Comparison of ENCODE assay signal across 8 cellular contexts in the genomic region with DNA sequence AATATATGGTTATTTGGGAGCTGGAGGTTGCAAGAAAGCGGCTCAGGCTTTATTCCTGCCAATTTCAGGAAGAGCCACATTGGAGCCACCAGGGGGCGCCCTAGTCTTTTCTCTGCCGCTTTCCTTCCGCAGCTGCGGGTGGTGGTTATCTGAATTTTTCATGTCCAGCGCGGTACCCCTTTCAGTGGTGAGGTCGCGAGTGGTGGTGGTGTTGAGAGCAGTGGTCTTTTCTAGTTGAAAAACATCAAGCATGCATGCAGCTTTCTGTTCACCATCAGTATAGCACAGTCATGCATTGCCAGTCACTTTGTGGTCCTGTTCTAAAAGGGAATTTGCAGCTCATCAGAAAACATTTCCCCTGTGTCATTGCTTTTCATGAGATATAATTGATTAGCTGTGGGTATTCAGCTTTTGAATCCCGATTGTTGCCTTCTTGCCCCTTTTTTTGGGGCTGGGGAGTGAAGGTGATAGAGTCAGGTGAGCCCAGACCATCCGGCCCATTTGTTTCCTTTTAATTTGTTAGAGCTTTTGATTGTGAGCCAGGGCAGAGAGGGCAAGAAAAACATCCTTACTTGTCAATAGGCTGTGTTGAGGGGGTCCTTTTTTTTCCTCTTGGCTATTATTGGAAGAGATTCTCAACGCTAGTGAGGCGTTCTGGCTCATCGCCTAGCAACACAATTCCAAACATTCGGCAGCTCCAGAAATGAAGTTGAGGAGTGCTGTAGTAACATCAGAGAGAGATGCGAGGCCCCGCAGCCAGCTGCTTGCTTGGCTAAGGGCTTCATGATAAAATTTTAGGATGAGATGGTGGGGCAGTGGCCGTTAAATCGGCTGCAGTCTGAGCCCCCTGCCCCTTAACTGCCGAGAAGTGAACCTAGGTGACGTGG.
A peak's percentile ranks its signal among the peaks of the same experiment; 100 is the strongest.
DNase-seq lines count a peak whose midpoint lies in the region; ATAC-seq and TF ChIP-seq lines count a peak whose summit lies in the region.

No MANE protein-coding gene starts in this region.

- H3K27me3 ChIP-seq in liver (ENCODE audit: control insufficient read depth in 4 of 4, insufficient read depth in 4 of 4, low read length in 3 of 4), result no peaks in the 10 kb centered on the region

- H3K4me1 ChIP-seq in liver (ENCODE audit: control insufficient read depth in 4 of 4, insufficient read depth in 4 of 4, low read length in 3 of 4), result peaks cover 3 to 27% (median 14%) of the 10 kb centered on the region in 4 donors

- H3K27ac ChIP-seq in cingulate gyrus (ENCODE audit: low read depth, low read length), result peak overlapping the region; percentile 32
- H3K27ac ChIP-seq in liver (ENCODE audit: low read depth in 1 of 2, low read length in 2 of 2), result peak overlapping the region; percentile 25 to 63

- H3K9me3 Mint-ChIP-seq in activated CD4-positive, alpha-beta T cell treated with anti-CD3 and anti-CD28 coated beads for 36 hours (ENCODE audit: low read depth), result no peaks in the 10 kb centered on the region

- no peaks in the 10 kb centered on the region for H3K36me3 Mint-ChIP-seq in activated CD4-positive, alpha-beta T cell treated with anti-CD3 and anti-CD28 coated beads for 36 hours (ENCODE audit: low read depth)

- peak overlapping the region; percentile 28 for H3K27ac Mint-ChIP-seq in activated CD4-positive, alpha-beta T cell treated with anti-CD3 and anti-CD28 coated beads for 36 hours

- intact Hi-C loops in activated CD4-positive, alpha-beta T cell treated with anti-CD3 and anti-CD28 coated beads for 36 hours (cut with DNase I, micrococcal nuclease), result loop anchor here in 1 of 2 experiments (1.0 to 5.0 kb wide), 5 partner anchors 133 to 1359 kb away; no protein-coding TSS in a partner anchor

- H3K4me3 ChIP-seq in liver (ENCODE audit: low read depth in 1 of 3, low read length in 3 of 3), result no peak overlapping the region

- POLR2A ChIA-PET in activated CD4-positive, alpha-beta T cell treated with anti-CD3 and anti-CD28 coated beads for 36 hours (lab: Charles Lee), result no interaction called here

- no peaks in the 10 kb centered on the region for H3K27me3 Mint-ChIP-seq in activated CD4-positive, alpha-beta T cell treated with anti-CD3 and anti-CD28 coated beads for 36 hours

- H3K36me3 ChIP-seq in liver (ENCODE audit: control insufficient read depth in 4 of 4, insufficient read depth in 3 of 4, low read depth in 1 of 4, low read length in 3 of 4), result no peaks in the 10 kb centered on the region

- CTCF ChIA-PET in activated CD4-positive, alpha-beta T cell treated with anti-CD3 and anti-CD28 coated beads for 36 hours (lab: Charles Lee), result interaction anchor here (0.6 to 3.2 kb wide), 49 partner anchors 8 to 1358 kb away, joined by 3 to 40 read pairs (median 4); a partner anchor contains a TSS

- H3K4me3 Mint-ChIP-seq in activated CD4-positive, alpha-beta T cell treated with anti-CD3 and anti-CD28 coated beads for 36 hours, result peak overlapping the region; percentile 19

- peak; percentile 93 for TF ChIP-seq RAD21 in liver (IDR thresholded peaks at IDR 0.05)

- no peaks in the 10 kb centered on the region for H3K9me3 ChIP-seq in liver (ENCODE audit: control insufficient read depth in 4 of 4, low read length in 3 of 4)

- DNase-seq in NCI-H524 (lab: John Stamatoyannopoulos, UW) (peak; percentile 45 to 62), NCI-H524 treated with DMSO at 0.1 percent for 48 hours (lab: John Stamatoyannopoulos, UW) (no peak), NCI-H2196 treated with DMSO at 0.1 percent for 48 hours (lab: John Stamatoyannopoulos, UW; ENCODE audit: unreplicated experiment) (peak; percentile 54)
- DNase-seq in activated CD4-positive, alpha-beta T cell treated with anti-CD3 and anti-CD28 coated beads for 36 hours, result peak; percentile 83
- peak; percentile 53 to 69 for DNase-seq in stimulated activated CD4-positive, alpha-beta T cell treated with anti-CD3 and anti-CD28 coated beads, Interleukin-4, amount 100 ng/mL, for 48 hours (ENCODE audit: low read depth in 2 of 2)

- H3K4me1 Mint-ChIP-seq in activated CD4-positive, alpha-beta T cell treated with anti-CD3 and anti-CD28 coated beads for 36 hours, result peaks cover 22% of the 10 kb centered on the region

- peak; percentile 44 for ATAC-seq in activated CD4-positive, alpha-beta T cell treated with anti-CD3 and anti-CD28 coated beads for 36 hours
- no peak for ATAC-seq in HG02763 (IDR thresholded peaks at IDR 0.05; ENCODE audit: unreplicated experiment)

- peak; percentile 85 for TF ChIP-seq CTCF in liver (IDR thresholded peaks at IDR 0.05; ENCODE audit: low read depth, low read length, missing input control)

- WGBS in liver, result 47% methylated on average over 21 of the region's 21 CpGs

- no peak overlapping the region for H3K9ac ChIP-seq in liver (ENCODE audit: low read depth in 1 of 2, low read length in 2 of 2)

TF ChIP-seq in liver, 16 proteins besides CTCF, POLR2A, EP300 and RAD21:
- TF ChIP-seq HNF4G (IDR thresholded peaks at IDR 0.05), result no peak
- no peak for TF ChIP-seq EGR1 (IDR thresholded peaks at IDR 0.05; ENCODE audit: low read depth in 2 of 2)
- TF ChIP-seq, protein P1, sequence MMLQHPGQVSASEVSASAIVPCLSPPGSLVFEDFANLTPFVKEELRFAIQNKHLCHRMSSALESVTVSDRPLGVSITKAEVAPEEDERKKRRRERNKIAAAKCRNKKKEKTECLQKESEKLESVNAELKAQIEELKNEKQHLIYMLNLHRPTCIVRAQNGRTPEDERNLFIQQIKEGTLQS (IDR thresholded peaks at IDR 0.05), result no peak
- no peak for TF ChIP-seq RXRA (IDR thresholded peaks at IDR 0.05)
- no peak for TF ChIP-seq NR2F2 (IDR thresholded peaks at IDR 0.05)
- TF ChIP-seq, protein P2, sequence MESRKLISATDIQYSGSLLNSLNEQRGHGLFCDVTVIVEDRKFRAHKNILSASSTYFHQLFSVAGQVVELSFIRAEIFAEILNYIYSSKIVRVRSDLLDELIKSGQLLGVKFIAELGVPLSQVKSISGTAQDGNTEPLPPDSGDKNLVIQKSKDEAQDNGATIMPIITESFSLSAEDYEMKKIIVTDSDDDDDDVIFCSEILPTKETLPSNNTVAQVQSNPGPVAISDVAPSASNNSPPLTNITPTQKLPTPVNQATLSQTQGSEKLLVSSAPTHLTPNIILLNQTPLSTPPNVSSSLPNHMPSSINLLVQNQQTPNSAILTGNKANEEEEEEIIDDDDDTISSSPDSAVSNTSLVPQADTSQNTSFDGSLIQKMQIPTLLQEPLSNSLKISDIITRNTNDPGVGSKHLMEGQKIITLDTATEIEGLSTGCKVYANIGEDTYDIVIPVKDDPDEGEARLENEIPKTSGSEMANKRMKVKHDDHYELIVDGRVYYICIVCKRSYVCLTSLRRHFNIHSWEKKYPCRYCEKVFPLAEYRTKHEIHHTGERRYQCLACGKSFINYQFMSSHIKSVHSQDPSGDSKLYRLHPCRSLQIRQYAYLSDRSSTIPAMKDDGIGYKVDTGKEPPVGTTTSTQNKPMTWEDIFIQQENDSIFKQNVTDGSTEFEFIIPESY (IDR thresholded peaks at IDR 0.05), result no peak
- TF ChIP-seq, protein P3, sequence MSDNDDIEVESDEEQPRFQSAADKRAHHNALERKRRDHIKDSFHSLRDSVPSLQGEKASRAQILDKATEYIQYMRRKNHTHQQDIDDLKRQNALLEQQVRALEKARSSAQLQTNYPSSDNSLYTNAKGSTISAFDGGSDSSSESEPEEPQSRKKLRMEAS (IDR thresholded peaks at IDR 0.05), result no peak
- TF ChIP-seq FOXA2 (IDR thresholded peaks at IDR 0.05), result no peak
- TF ChIP-seq TAF1 (conservative IDR thresholded peaks at IDR 0.05), result no peak
